Comparison of ENCODE assay signal across 14 cellular contexts in the genomic region with DNA sequence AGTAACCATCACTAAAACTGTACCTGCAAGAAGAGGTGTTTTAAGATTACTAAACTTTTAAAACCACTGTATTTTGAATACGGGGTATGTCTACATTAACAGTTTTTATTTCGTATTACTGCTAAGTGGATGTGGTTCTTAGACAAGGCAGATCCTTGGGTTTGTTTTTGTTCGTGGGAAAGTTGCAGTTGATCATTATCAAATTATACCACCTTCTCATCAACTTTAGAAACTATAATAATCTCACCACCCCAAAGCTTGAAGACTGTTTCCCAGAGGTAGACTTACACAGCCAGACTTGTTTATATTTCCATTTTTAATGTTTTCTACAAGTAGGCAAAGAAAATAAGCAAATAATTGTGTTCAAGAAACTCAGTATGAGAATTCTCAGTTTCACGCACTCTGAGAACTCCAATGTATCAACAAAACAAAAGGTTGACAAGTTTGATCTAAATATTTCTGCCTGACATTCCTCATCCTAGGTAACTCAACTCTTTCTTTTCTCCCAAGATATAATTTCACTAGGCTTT.
"Had no signal": no experiment of that assay in that cellular context is flagged by ENCODE, and none has a peak within 500 bp of the region (broad histone marks: within the 10 kb centered on the region; RNA-seq: fewer than 3 reads in every experiment).

No MANE protein-coding gene starts in this region.

- H3K36me3 ChIP-seq: adrenal gland, transverse colon had no signal

- H3K4me1 ChIP-seq: adrenal gland, transverse colon had no signal

- DNase-seq: activated B cell treated with CpG ODN at 0.5 μM for 24 hours; activated CD4-positive, alpha-beta T cell treated with anti-CD3 and anti-CD28 coated beads, Interleukin-2, amount 10 ng/mL, durations not matched to agents 7 days and 5 days; activated CD8-positive, alpha-beta memory T cell treated with anti-CD3 and anti-CD28 coated beads for 24 hours; activated naive CD4-positive, alpha-beta T cell treated with anti-CD3 and anti-CD28 coated beads, Interleukin-2, amount 50 U/mL, for 16 hours; adrenal gland; effector memory CD4-positive, alpha-beta T cell; hippocampal formation; kidney glomerular epithelial cell; midbrain; right cardiac atrium; stimulated activated naive B cell treated with anti-CD40 and anti-IgM and Interleukin-4, amounts not matched to agents 10 μg/mL and 1 μg/mL and 100 μg/mL, for 72 hours; T-helper 17 cell; transverse colon had no signal

- ATAC-seq: activated T-helper 17 cell treated with anti-CD3 and anti-CD28 coated beads, Interleukin-2, amount 50 U/mL, for 72 hours; right cardiac atrium; stimulated activated naive B cell treated with anti-CD40 and anti-IgM and Interleukin-4, amounts not matched to agents 10 μg/mL and 1 μg/mL and 100 μg/mL, for 72 hours; T-helper 17 cell had no signal

- H3K27ac ChIP-seq: adrenal gland, transverse colon had no signal

- H3K4me3 ChIP-seq: adrenal gland, transverse colon had no signal

- H3K9me3 ChIP-seq: adrenal gland, transverse colon had no signal
